ENCODE assay signal across 1 cellular context in genomic region chr12:4506870-4507269, GRCh38.
TF ChIP-seq lines count a peak whose summit lies in the region.

No MANE protein-coding gene starts in this region.

TF ChIP-seq in GM12878, 131 proteins besides CTCF, POLR2A, EP300 and RAD21 (continued from another document):
- 0 out of 4 replicates have a peak, but pooled peaks of 1 of the 2 experiments have one; percentile 18 for TF ChIP-seq BHLHE40 (IDR thresholded peaks at IDR 0.05; ENCODE audit: borderline replicate concordance in 1 of 2, low read depth in 2 of 2, low read length in 1 of 2)
- TF ChIP-seq JUND (IDR thresholded peaks at IDR 0.05; ENCODE audit: low read depth, low read length), result no peak
- peak; percentile 94; the same call in 1 of the 2 replicates for TF ChIP-seq FOXM1 (IDR thresholded peaks at IDR 0.05; ENCODE audit: low read depth, low read length)
- TF ChIP-seq ETV6 (conservative IDR thresholded peaks at IDR 0.05 in 1 of 2, IDR thresholded peaks at IDR 0.05 in 1 of 2; ENCODE audit: borderline replicate concordance in 1 of 2, low read depth in 1 of 2), result peak in 1 of 2 experiments; percentile 86; a peak in 2 of 4 replicates
- peak; percentile 96 for TF ChIP-seq ZBED1 (IDR thresholded peaks at IDR 0.05; ENCODE audit: borderline replicate concordance)
- TF ChIP-seq ATF2 (IDR thresholded peaks at IDR 0.05; ENCODE audit: low read length), result peak; percentile 95
- peak; percentile 52 for TF ChIP-seq TCF7 (IDR thresholded peaks at IDR 0.05; ENCODE audit: borderline replicate concordance)
- TF ChIP-seq SUPT20H (IDR thresholded peaks at IDR 0.05; ENCODE audit: borderline replicate concordance, control insufficient read depth, low read depth, low read length), result no peak
- TF ChIP-seq PML (IDR thresholded peaks at IDR 0.05; ENCODE audit: low read length), result peak; percentile 88
- TF ChIP-seq RBBP5 (conservative IDR thresholded peaks at IDR 0.05), result no peak
- no peak for TF ChIP-seq IRF5 (IDR thresholded peaks at IDR 0.05; ENCODE audit: borderline replicate concordance)
- no peak for TF ChIP-seq HSF1 (IDR thresholded peaks at IDR 0.05; ENCODE audit: low read depth, low read length)
- peak; percentile 96 for TF ChIP-seq JUNB (IDR thresholded peaks at IDR 0.05)
- no peak for TF ChIP-seq MYC (IDR thresholded peaks at IDR 0.05; ENCODE audit: insufficient read depth, insufficient read length, insufficient replicate concordance, low read length, severe bottlenecking)
- peak; percentile 97 for TF ChIP-seq NFIC (IDR thresholded peaks at IDR 0.05; ENCODE audit: low read depth, low read length)
- TF ChIP-seq CBFB (IDR thresholded peaks at IDR 0.05; ENCODE audit: low read depth), result peak; percentile 87
- TF ChIP-seq BCL11A (IDR thresholded peaks at IDR 0.05; ENCODE audit: low read depth, low read length), result peak; percentile 23; the same call in 1 of the 2 replicates
- peak; percentile 19; the same call in 1 of the 2 replicates for TF ChIP-seq PAX5 (IDR thresholded peaks at IDR 0.05; ENCODE audit: borderline replicate concordance, low read depth, low read length)
- peak; percentile 66; the same call in 1 of the 2 replicates for TF ChIP-seq GABPA (IDR thresholded peaks at IDR 0.05; ENCODE audit: low read depth)
- TF ChIP-seq RUNX3 (IDR thresholded peaks at IDR 0.05; ENCODE audit: low read length), result peak; percentile 100
- TF ChIP-seq EED (IDR thresholded peaks at IDR 0.05; ENCODE audit: low read depth), result peak; percentile 57; the same call in 1 of the 2 replicates
- TF ChIP-seq CREM (IDR thresholded peaks at IDR 0.05; ENCODE audit: low read depth), result peak; percentile 91
- TF ChIP-seq CEBPB (IDR thresholded peaks at IDR 0.05; ENCODE audit: borderline replicate concordance in 1 of 2, low read depth in 2 of 2, low read length in 2 of 2), result peak in 1 of 2 experiments; percentile 90; a peak in 1 of 4 replicates
